Comparison of ENCODE assay signal across 1 cellular context in genomic region chr17:4142107-4142900, GRCh38.
A peak's percentile ranks its signal among the peaks of the same experiment; 100 is the strongest.
TF ChIP-seq lines count a peak whose summit lies in the region.

No MANE protein-coding gene starts in this region.

TF ChIP-seq in HepG2, 621 proteins besides CTCF, POLR2A, EP300 and RAD21 (continued from another document):
- TF ChIP-seq ZNF550 (CRISPR knock-in tag; IDR thresholded peaks at IDR 0.05; ENCODE audit: borderline replicate concordance): no peak
- no peak for TF ChIP-seq ISL2 (CRISPR knock-in tag; IDR thresholded peaks at IDR 0.05)
- no peak; the same call in 1 of the 2 replicates for TF ChIP-seq KDM4B (CRISPR knock-in tag; IDR thresholded peaks at IDR 0.05)
- TF ChIP-seq ZNF724P (CRISPR knock-in tag; IDR thresholded peaks at IDR 0.05; ENCODE audit: borderline replicate concordance): no peak
- TF ChIP-seq ETV6 (CRISPR knock-in tag; conservative IDR thresholded peaks at IDR 0.05): no peak
- TF ChIP-seq ZNF274 (CRISPR knock-in tag; IDR thresholded peaks at IDR 0.05): 0 out of 2 replicates have a peak, but pooled peaks have one; percentile 49
- no peak for TF ChIP-seq ZNF432 (CRISPR knock-in tag; IDR thresholded peaks at IDR 0.05; ENCODE audit: borderline replicate concordance)
- no peak for TF ChIP-seq NFIC (IDR thresholded peaks at IDR 0.05; ENCODE audit: low read length)
- TF ChIP-seq ZZZ3 (CRISPR knock-in tag; IDR thresholded peaks at IDR 0.05; ENCODE audit: borderline replicate concordance): no peak
- TF ChIP-seq ZFX (CRISPR knock-in tag; IDR thresholded peaks at IDR 0.05; ENCODE audit: low read depth): peak; percentile 80
- TF ChIP-seq ATF7-NPFF (CRISPR knock-in tag; IDR thresholded peaks at IDR 0.05; ENCODE audit: low read depth): 0 out of 2 replicates have a peak, but pooled peaks have one; percentile 22
- no peak for TF ChIP-seq ARHGAP35 (CRISPR knock-in tag; IDR thresholded peaks at IDR 0.05; ENCODE audit: borderline replicate concordance)
- TF ChIP-seq ZNF678 (CRISPR knock-in tag; IDR thresholded peaks at IDR 0.05): 0 out of 2 replicates have a peak, but pooled peaks have one; percentile 10
- TF ChIP-seq ASH2L (IDR thresholded peaks at IDR 0.05; ENCODE audit: insufficient read length, low read depth, low read length): peak; percentile 91
- no peak for TF ChIP-seq MIER2 (CRISPR knock-in tag; IDR thresholded peaks at IDR 0.05)
- peak; percentile 80 for TF ChIP-seq KAT7 (CRISPR knock-in tag; IDR thresholded peaks at IDR 0.05; ENCODE audit: borderline replicate concordance)
- TF ChIP-seq UBTF (CRISPR knock-in tag; IDR thresholded peaks at IDR 0.05): peak; percentile 85; the same call in 1 of the 2 replicates
- peak; percentile 82 for TF ChIP-seq ZFY (CRISPR knock-in tag; IDR thresholded peaks at IDR 0.05)
- no peak for TF ChIP-seq ZNF512B (CRISPR knock-in tag; IDR thresholded peaks at IDR 0.05; ENCODE audit: borderline replicate concordance)
- no peak for TF ChIP-seq POLR2AphosphoS5 (IDR thresholded peaks at IDR 0.05; ENCODE audit: low read depth, low read length)
- TF ChIP-seq SP2 (CRISPR knock-in tag; IDR thresholded peaks at IDR 0.05): peak; percentile 39; the same call in 1 of the 2 replicates
- no peak for TF ChIP-seq ZNF570 (CRISPR knock-in tag; IDR thresholded peaks at IDR 0.05; ENCODE audit: borderline replicate concordance)
- no peak for TF ChIP-seq ZNF597 (CRISPR knock-in tag; IDR thresholded peaks at IDR 0.05)
- 0 out of 2 replicates have a peak, but pooled peaks have one; percentile 24 for TF ChIP-seq PATZ1 (CRISPR knock-in tag; IDR thresholded peaks at IDR 0.05)
- no peak for TF ChIP-seq ZBTB34 (CRISPR knock-in tag; IDR thresholded peaks at IDR 0.05)
- TF ChIP-seq USF2 (IDR thresholded peaks at IDR 0.05; ENCODE audit: low read depth, low read length): no peak
- no peak for TF ChIP-seq USF2 (CRISPR knock-in tag; IDR thresholded peaks at IDR 0.05; ENCODE audit: borderline replicate concordance)
- peak; percentile 79; the same call in 1 of the 2 replicates for TF ChIP-seq ZNF234 (CRISPR knock-in tag; conservative IDR thresholded peaks at IDR 0.05)
- TF ChIP-seq EED (CRISPR knock-in tag; IDR thresholded peaks at IDR 0.05): peak; percentile 81; the same call in 1 of the 2 replicates
- TF ChIP-seq ZNF563 (CRISPR knock-in tag; IDR thresholded peaks at IDR 0.05): peak; percentile 15; the same call in 1 of the 2 replicates
- TF ChIP-seq GZF1 (CRISPR knock-in tag; IDR thresholded peaks at IDR 0.05): no peak
- no peak for TF ChIP-seq SAFB2 (CRISPR knock-in tag; IDR thresholded peaks at IDR 0.05; ENCODE audit: borderline replicate concordance, low read depth)
- TF ChIP-seq IRF2 (CRISPR knock-in tag; IDR thresholded peaks at IDR 0.05): no peak
- no peak for TF ChIP-seq ELF3 (CRISPR knock-in tag; IDR thresholded peaks at IDR 0.05)
- peak; percentile 50; the same call in 1 of the 2 replicates for TF ChIP-seq DZIP1 (CRISPR knock-in tag; IDR thresholded peaks at IDR 0.05)
- no peak for TF ChIP-seq MLXIP (CRISPR knock-in tag; IDR thresholded peaks at IDR 0.05; ENCODE audit: borderline replicate concordance)
- no peak for TF ChIP-seq RORA (CRISPR knock-in tag; IDR thresholded peaks at IDR 0.05)
- TF ChIP-seq ZNF263 (CRISPR knock-in tag; IDR thresholded peaks at IDR 0.05): no peak
